Comparison of ENCODE assay signal across 8 cellular contexts in genomic region chr5:90073026-90073570, GRCh38.
A peak's percentile ranks its signal among the peaks of the same experiment; 100 is the strongest.
DNase-seq lines count a peak whose midpoint lies in the region; ATAC-seq and TF ChIP-seq lines count a peak whose summit lies in the region.
"Not testable (repeated sequence)": the region's sequence is repeated elsewhere in the genome, so short reads cannot be mapped to it uniquely, and the experiment has no call there.

No MANE protein-coding gene starts in this region.

- not testable (repeated sequence) for H3K9me3 ChIP-seq in A673 (ENCODE audit: low read depth, low read length, poor library complexity, severe bottlenecking); ES-I3 (ENCODE audit: control insufficient read depth, insufficient read depth, low read length); HUES6 (ENCODE audit: control insufficient read depth, insufficient read depth, low read depth, low read length); tibial nerve

- WGBS in tibial nerve, 2 donors = 79 to 81% methylated on average over 17 to 22 of the region's 22 CpGs

- not testable (repeated sequence) for TF ChIP-seq POLR2A in tibial nerve (IDR thresholded peaks at IDR 0.05)

- H3K36me3 ChIP-seq in A673 (ENCODE audit: insufficient read depth, low read length, poor library complexity, severe bottlenecking); ES-I3 (ENCODE audit: insufficient read depth, low read length); HUES6 (ENCODE audit: control insufficient read depth, insufficient read depth, low read length); tibial nerve: not testable (repeated sequence)

- H3K27ac ChIP-seq in A673 (ENCODE audit: low read depth, low read length, poor library complexity, severe bottlenecking) (peak overlapping the region; percentile 68), HUES6 (ENCODE audit: low read depth, low read length) (0 out of 2 replicates have a peak overlapping the region, but pooled peaks have one; percentile 70)
- H3K27ac ChIP-seq in tibial nerve = not testable (repeated sequence)

- not testable (repeated sequence) for ATAC-seq in WTC11, Right ventricle myocardium inferior

- POLR2A ChIA-PET in A673 (lab: Charles Lee; ENCODE audit: low non-redundant PET); WTC11 (lab: Charles Lee): not testable (repeated sequence)

- H3K9ac ChIP-seq in ES-I3 (ENCODE audit: low read depth, low read length) (peak overlapping the region; percentile 43), HUES6 (ENCODE audit: low read length) (peak overlapping the region; percentile 76)

- H3K4me1 Mint-ChIP-seq in WTC11 = peaks cover 16% of the 10 kb centered on the region

- not testable (repeated sequence) for BruUV-seq in A673 (replicated peaks; lab: Mats Ljungman, UMichigan)

- intact Hi-C loops in A673 (cut with micrococcal nuclease; ENCODE audit: unreplicated experiment); Right ventricle myocardium inferior (cut with DNase I): not testable (repeated sequence)

- peaks cover 15% of the 10 kb centered on the region for H3K36me3 Mint-ChIP-seq in WTC11

- H3K27me3 ChIP-seq in A673 (replicated peaks; ENCODE audit: insufficient read depth, low read depth, low read length, poor library complexity); HUES6 (ENCODE audit: control insufficient read depth, insufficient read depth, low read length); tibial nerve: not testable (repeated sequence)

- H3K9me3 Mint-ChIP-seq in WTC11 = peaks cover 13% of the 10 kb centered on the region

- DNase-seq in A673 (ENCODE audit: low spot score) = peak; percentile 30
- DNase-seq in NCI-H460 (ENCODE audit: extremely low read depth, low read depth) = peak; percentile 6
- DNase-seq in WTC11 (ENCODE audit: low spot score) = peak; percentile 9
- DNase-seq in Right ventricle myocardium inferior (ENCODE audit: missing footprints) = peak; percentile 39
- peak; percentile 68 for DNase-seq in mesenteric fat pad (ENCODE audit: low spot score)
- not testable (repeated sequence) for DNase-seq in tibial nerve (ENCODE audit: low spot score in 2 of 2)

- peak overlapping the region; percentile 69 for H3K4me3 Mint-ChIP-seq in WTC11

- CTCF ChIA-PET in A673 (lab: Charles Lee); WTC11 (lab: Charles Lee): not testable (repeated sequence)

- TF ChIP-seq CTCF in A673 (conservative IDR thresholded peaks at IDR 0.05; ENCODE audit: low read depth, low read length); WTC11 (IDR thresholded peaks at IDR 0.05); tibial nerve (IDR thresholded peaks at IDR 0.05): not testable (repeated sequence)

- not testable (repeated sequence) for H3K27me3 Mint-ChIP-seq in WTC11 (ENCODE audit: low read depth)

- TF ChIP-seq EP300 in tibial nerve (IDR thresholded peaks at IDR 0.05) = not testable (repeated sequence)

- H3K27ac Mint-ChIP-seq in WTC11 = peak overlapping the region; percentile 92

- H3K4me1 ChIP-seq in A673 (ENCODE audit: insufficient read depth, low read length, poor library complexity, severe bottlenecking); ES-I3 (ENCODE audit: insufficient read depth, low read length); HUES6 (ENCODE audit: control insufficient read depth, insufficient read depth, low read length); tibial nerve: not testable (repeated sequence)

- H3K4me3 ChIP-seq in A673 (ENCODE audit: low read depth, low read length, poor library complexity, severe bottlenecking) (peak overlapping the region; percentile 45), HUES6 (ENCODE audit: low read depth, low read length) (peak overlapping the region; percentile 63), tibial nerve (peak overlapping the region in 3 of 4 donors; percentile 8 to 45 (median 9))

Comparison
In these comparisons a context has a peak if more than half of its experiments do, and no peak if none do; other contexts are left out.
1. H3K4me3 ChIP-seq: peak in every context shown above with its lines; median percentile 63 in HUES6; 45 in A673; 9 in tibial nerve.